In the genomic region with DNA sequence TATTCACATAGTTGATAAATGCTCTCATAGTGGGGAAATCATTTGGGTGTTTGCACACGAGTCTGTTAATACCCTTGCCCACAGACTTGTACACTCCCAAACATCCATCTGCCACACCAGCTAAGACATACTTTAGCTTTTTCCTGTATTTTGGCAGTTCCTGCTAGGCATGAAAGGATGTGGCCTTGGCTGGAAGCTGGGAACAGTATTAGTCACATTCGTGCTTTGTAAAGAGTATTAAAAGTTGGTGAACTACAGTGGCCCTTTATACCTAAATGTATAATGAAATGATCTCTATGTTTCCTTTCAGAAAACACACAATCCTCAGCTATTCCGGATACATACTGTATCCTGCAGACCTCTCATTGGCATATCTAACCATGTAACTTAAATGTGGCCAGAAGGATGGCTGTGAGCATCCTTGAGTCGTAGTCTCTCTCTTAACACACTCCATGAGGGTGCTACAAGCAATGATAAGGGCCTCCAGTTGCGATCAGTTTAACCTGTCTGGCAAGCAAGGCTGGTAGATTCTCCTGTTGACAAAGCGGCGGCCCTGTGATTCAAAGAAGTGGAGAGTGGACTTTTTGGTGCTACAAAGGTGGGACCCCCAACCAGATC, we compare ENCODE assay signal across 8 cellular contexts. TPM values are rescaled to one million over a fixed set of nuclear protein-coding genes. Genes with fewer than 3 reads are reported as not detected.
DNase-seq lines count a peak whose midpoint lies in the region; ATAC-seq and TF ChIP-seq lines count a peak whose summit lies in the region.

No MANE protein-coding gene starts in this region.

- no peak for ATAC-seq in Right ventricle myocardium superior (ENCODE audit: poor library complexity)
- ATAC-seq in lower lobe of right lung = no peak
- no peak for ATAC-seq in GM18858 (IDR thresholded peaks at IDR 0.05; ENCODE audit: unreplicated experiment)

- DNase-seq in left ventricle myocardium inferior = no peak
- no peak for DNase-seq in Right ventricle myocardium superior
- DNase-seq in astrocyte of the hippocampus (ENCODE audit: low read depth, low spot score) = peak; percentile 62
- no peak for DNase-seq in lower lobe of right lung
- DNase-seq in DMS 273 (lab: John Stamatoyannopoulos, UW; ENCODE audit: unreplicated experiment) = no peak
- no peak for DNase-seq in SIG-M5 treated with dmso at 0.1 percent for 504 hours (lab: John Stamatoyannopoulos, UW; ENCODE audit: unreplicated experiment)
- no peak for DNase-seq in NCI-H524 treated with DMSO at 0.1 percent for 48 hours (lab: John Stamatoyannopoulos, UW)

- peaks cover 27% of the 10 kb centered on the region for H3K36me3 ChIP-seq in left ventricle myocardium inferior
- H3K36me3 ChIP-seq in lower lobe of right lung = peaks cover 37% of the 10 kb centered on the region

- peak overlapping the region; percentile 94 for H3K4me3 ChIP-seq in left ventricle myocardium inferior
- H3K4me3 ChIP-seq in lower lobe of right lung = peak overlapping the region; percentile 90

- H3K27me3 ChIP-seq in left ventricle myocardium inferior (ENCODE audit: low read depth) (no peaks in the 10 kb centered on the region), lower lobe of right lung (ENCODE audit: low read depth) (no peaks in the 10 kb centered on the region)

- peak overlapping the region; percentile 98 for H3K27ac ChIP-seq in left ventricle myocardium inferior (replicated peaks)
- peak overlapping the region; percentile 97 for H3K27ac ChIP-seq in lower lobe of right lung

- intact Hi-C loops in left ventricle myocardium inferior (cut with micrococcal nuclease) = no loop called here
- intact Hi-C loops in Right ventricle myocardium superior (cut with DNase I) = no loop called here
- intact Hi-C loops in lower lobe of right lung (cut with DNase I) = no loop called here

- H3K9me3 ChIP-seq in left ventricle myocardium inferior (replicated peaks) (no peaks in the 10 kb centered on the region), lower lobe of right lung (no peaks in the 10 kb centered on the region)

- H3K4me1 ChIP-seq in left ventricle myocardium inferior (peaks cover 63% of the 10 kb centered on the region), lower lobe of right lung (peaks cover 45% of the 10 kb centered on the region)

- TF ChIP-seq CTCF in left ventricle myocardium inferior (IDR thresholded peaks at IDR 0.05; ENCODE audit: borderline replicate concordance) (no peak), lower lobe of right lung (IDR thresholded peaks at IDR 0.05) (no peak)

RNA-seq across cellular contexts. Expression of a gene that starts 1.5 kb away (rescaled TPM):
- total RNA-seq in left ventricle myocardium inferior = 22.2 TPM
- total RNA-seq in Right ventricle myocardium superior = 19.1 TPM
- 53.6 TPM for total RNA-seq in lower lobe of right lung

RNA-seq across cellular contexts. Expression of a gene that starts 16.4 kb away (rescaled TPM):
- total RNA-seq in left ventricle myocardium inferior = not detected
- not detected for total RNA-seq in Right ventricle myocardium superior
- total RNA-seq in lower lobe of right lung = not detected

RNA-seq across cellular contexts. Expression of a gene that starts 40.7 kb away (rescaled TPM):
- total RNA-seq in left ventricle myocardium inferior (42.0 TPM), Right ventricle myocardium superior (44.2 TPM), lower lobe of right lung (3.5 TPM)
